ENCODE assay signal across 16 cellular contexts in the genomic region with DNA sequence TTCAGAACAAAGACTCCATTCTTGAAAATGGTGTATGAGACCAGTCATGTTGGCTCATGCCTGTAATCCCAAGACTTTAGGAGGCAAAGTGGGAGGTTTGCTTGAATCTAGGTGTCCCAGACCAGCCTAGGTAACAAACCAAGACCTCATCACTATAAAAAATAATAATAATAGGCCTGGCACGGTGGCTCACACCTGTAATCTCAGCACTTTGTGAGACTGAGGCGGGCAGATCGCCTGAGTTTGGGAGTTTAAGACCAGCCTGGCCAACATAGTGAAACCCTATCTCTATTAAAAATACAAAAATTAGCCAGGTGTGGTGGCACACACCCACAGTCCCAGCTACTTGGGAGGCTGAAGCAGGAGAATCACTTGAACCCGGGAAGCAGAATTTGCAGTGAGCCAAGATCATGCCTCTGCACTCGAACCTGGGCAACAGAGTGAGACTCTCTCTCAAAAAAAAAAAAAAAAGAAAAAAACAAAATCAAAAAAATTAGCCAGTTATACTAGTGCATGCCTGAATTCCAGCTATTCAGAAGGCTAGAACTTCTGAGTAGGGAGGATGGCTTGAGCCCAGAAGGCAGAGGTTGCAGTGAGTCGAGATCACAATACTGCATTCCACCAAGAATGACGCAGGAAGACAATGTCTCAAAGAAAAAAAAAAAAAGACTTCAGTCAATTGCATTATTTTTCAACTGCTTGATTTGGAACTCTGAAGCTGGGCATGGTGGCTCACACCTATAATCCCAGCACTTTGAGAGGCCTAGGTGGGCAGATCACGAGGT. TPM values are rescaled to one million over a fixed set of nuclear protein-coding genes. Genes with fewer than 3 reads are reported as not detected.
"Had no signal": no experiment of that assay in that cellular context is flagged by ENCODE, and none has a peak within 500 bp of the region (broad histone marks: within the 10 kb centered on the region; RNA-seq: fewer than 3 reads in every experiment).

No MANE protein-coding gene starts in this region.

RNA-seq across cellular contexts. Expression of gene PRAMEF18, which starts 1.5 kb away (rescaled TPM):
- total RNA-seq: activated CD4-positive, alpha-beta memory T cell treated with anti-CD3 and anti-CD28 coated beads, Interleukin-2, amount 10 ng/mL, durations not matched to agents 7 days and 5 days; activated CD4-positive, alpha-beta T cell treated with anti-CD3 and anti-CD28 coated beads for 36 hours; activated CD4-positive, alpha-beta T cell treated with anti-CD3 and anti-CD28 coated beads, Interleukin-2, amount 10 ng/mL, durations not matched to agents 7 days and 5 days; activated CD8-positive, alpha-beta memory T cell treated with anti-CD3 and anti-CD28 coated beads for 36 hours; activated CD8-positive, alpha-beta memory T cell treated with anti-CD3 and anti-CD28 coated beads, Interleukin-2, amount 10 ng/mL, durations not matched to agents 7 days and 5 days; activated T-helper 1 cell treated with anti-CD3 and anti-CD28 coated beads, Interleukin-12 subunit alpha, Interleukin-12 subunit beta, Interleukin-2, Interleukin-4 antibody, amounts not matched to agents 30 ng/mL and 10 ng/mL and 1 ng/mL, durations not matched to agents 14 hours and 24 hours and 36 hours; astrocyte; bronchial epithelial cell; cardiac septum; cerebellum; dermis blood vessel endothelial cell; esophagus muscularis mucosa; foreskin keratinocyte; gastrocnemius medialis; T-helper 1 cell treated with Interleukin-12 subunit alpha and Interleukin-12 subunit beta and Interleukin-4 antibody, amounts not matched to agents 30 ng/mL and 1 ng/mL, for 36 hours had no signal
- polyA plus RNA-seq: adipose tissue, foreskin keratinocyte had no signal

RNA-seq across cellular contexts. Expression of gene PRAMEF13, which starts 26.3 kb away (rescaled TPM):
- total RNA-seq: activated CD4-positive, alpha-beta memory T cell treated with anti-CD3 and anti-CD28 coated beads, Interleukin-2, amount 10 ng/mL, durations not matched to agents 7 days and 5 days; activated CD4-positive, alpha-beta T cell treated with anti-CD3 and anti-CD28 coated beads for 36 hours; activated CD4-positive, alpha-beta T cell treated with anti-CD3 and anti-CD28 coated beads, Interleukin-2, amount 10 ng/mL, durations not matched to agents 7 days and 5 days; activated CD8-positive, alpha-beta memory T cell treated with anti-CD3 and anti-CD28 coated beads for 36 hours; activated CD8-positive, alpha-beta memory T cell treated with anti-CD3 and anti-CD28 coated beads, Interleukin-2, amount 10 ng/mL, durations not matched to agents 7 days and 5 days; activated T-helper 1 cell treated with anti-CD3 and anti-CD28 coated beads, Interleukin-12 subunit alpha, Interleukin-12 subunit beta, Interleukin-2, Interleukin-4 antibody, amounts not matched to agents 30 ng/mL and 10 ng/mL and 1 ng/mL, durations not matched to agents 14 hours and 24 hours and 36 hours; astrocyte; bronchial epithelial cell; cardiac septum; cerebellum; dermis blood vessel endothelial cell; esophagus muscularis mucosa; foreskin keratinocyte; gastrocnemius medialis; T-helper 1 cell treated with Interleukin-12 subunit alpha and Interleukin-12 subunit beta and Interleukin-4 antibody, amounts not matched to agents 30 ng/mL and 1 ng/mL, for 36 hours had no signal
- polyA plus RNA-seq: adipose tissue, foreskin keratinocyte had no signal

RNA-seq across cellular contexts. Expression of gene PRAMEF5, which starts 26.5 kb away (rescaled TPM):
- total RNA-seq: activated CD4-positive, alpha-beta memory T cell treated with anti-CD3 and anti-CD28 coated beads, Interleukin-2, amount 10 ng/mL, durations not matched to agents 7 days and 5 days; activated CD4-positive, alpha-beta T cell treated with anti-CD3 and anti-CD28 coated beads for 36 hours; activated CD4-positive, alpha-beta T cell treated with anti-CD3 and anti-CD28 coated beads, Interleukin-2, amount 10 ng/mL, durations not matched to agents 7 days and 5 days; activated CD8-positive, alpha-beta memory T cell treated with anti-CD3 and anti-CD28 coated beads for 36 hours; activated CD8-positive, alpha-beta memory T cell treated with anti-CD3 and anti-CD28 coated beads, Interleukin-2, amount 10 ng/mL, durations not matched to agents 7 days and 5 days; activated T-helper 1 cell treated with anti-CD3 and anti-CD28 coated beads, Interleukin-12 subunit alpha, Interleukin-12 subunit beta, Interleukin-2, Interleukin-4 antibody, amounts not matched to agents 30 ng/mL and 10 ng/mL and 1 ng/mL, durations not matched to agents 14 hours and 24 hours and 36 hours; astrocyte; bronchial epithelial cell; cardiac septum; cerebellum; dermis blood vessel endothelial cell; esophagus muscularis mucosa; foreskin keratinocyte; gastrocnemius medialis; T-helper 1 cell treated with Interleukin-12 subunit alpha and Interleukin-12 subunit beta and Interleukin-4 antibody, amounts not matched to agents 30 ng/mL and 1 ng/mL, for 36 hours had no signal
- polyA plus RNA-seq: adipose tissue, foreskin keratinocyte had no signal

RNA-seq across cellular contexts. Expression of gene PRAMEF9, which starts 55.8 kb away (rescaled TPM):
- total RNA-seq: activated CD4-positive, alpha-beta memory T cell treated with anti-CD3 and anti-CD28 coated beads, Interleukin-2, amount 10 ng/mL, durations not matched to agents 7 days and 5 days; activated CD4-positive, alpha-beta T cell treated with anti-CD3 and anti-CD28 coated beads for 36 hours; activated CD4-positive, alpha-beta T cell treated with anti-CD3 and anti-CD28 coated beads, Interleukin-2, amount 10 ng/mL, durations not matched to agents 7 days and 5 days; activated CD8-positive, alpha-beta memory T cell treated with anti-CD3 and anti-CD28 coated beads for 36 hours; activated CD8-positive, alpha-beta memory T cell treated with anti-CD3 and anti-CD28 coated beads, Interleukin-2, amount 10 ng/mL, durations not matched to agents 7 days and 5 days; activated T-helper 1 cell treated with anti-CD3 and anti-CD28 coated beads, Interleukin-12 subunit alpha, Interleukin-12 subunit beta, Interleukin-2, Interleukin-4 antibody, amounts not matched to agents 30 ng/mL and 10 ng/mL and 1 ng/mL, durations not matched to agents 14 hours and 24 hours and 36 hours; astrocyte; bronchial epithelial cell; cardiac septum; cerebellum; dermis blood vessel endothelial cell; esophagus muscularis mucosa; foreskin keratinocyte; gastrocnemius medialis; T-helper 1 cell treated with Interleukin-12 subunit alpha and Interleukin-12 subunit beta and Interleukin-4 antibody, amounts not matched to agents 30 ng/mL and 1 ng/mL, for 36 hours had no signal
- polyA plus RNA-seq: adipose tissue, foreskin keratinocyte had no signal

RNA-seq across cellular contexts. Expression of gene PRAMEF8, which starts 57.5 kb away (rescaled TPM):
- total RNA-seq: activated CD4-positive, alpha-beta memory T cell treated with anti-CD3 and anti-CD28 coated beads, Interleukin-2, amount 10 ng/mL, durations not matched to agents 7 days and 5 days; activated CD4-positive, alpha-beta T cell treated with anti-CD3 and anti-CD28 coated beads for 36 hours; activated CD4-positive, alpha-beta T cell treated with anti-CD3 and anti-CD28 coated beads, Interleukin-2, amount 10 ng/mL, durations not matched to agents 7 days and 5 days; activated CD8-positive, alpha-beta memory T cell treated with anti-CD3 and anti-CD28 coated beads for 36 hours; activated CD8-positive, alpha-beta memory T cell treated with anti-CD3 and anti-CD28 coated beads, Interleukin-2, amount 10 ng/mL, durations not matched to agents 7 days and 5 days; activated T-helper 1 cell treated with anti-CD3 and anti-CD28 coated beads, Interleukin-12 subunit alpha, Interleukin-12 subunit beta, Interleukin-2, Interleukin-4 antibody, amounts not matched to agents 30 ng/mL and 10 ng/mL and 1 ng/mL, durations not matched to agents 14 hours and 24 hours and 36 hours; bronchial epithelial cell; cardiac septum; cerebellum; dermis blood vessel endothelial cell; esophagus muscularis mucosa; foreskin keratinocyte; gastrocnemius medialis; T-helper 1 cell treated with Interleukin-12 subunit alpha and Interleukin-12 subunit beta and Interleukin-4 antibody, amounts not matched to agents 30 ng/mL and 1 ng/mL, for 36 hours had no signal
- polyA plus RNA-seq: adipose tissue, foreskin keratinocyte had no signal
